23 cellular contexts compared by ENCODE assay signal in genomic region chr17:63361182-63361581, GRCh38.
DNase-seq lines count a peak whose midpoint lies in the region; ATAC-seq and TF ChIP-seq lines count a peak whose summit lies in the region.
"Had no signal": no experiment of that assay in that cellular context is flagged by ENCODE, and none has a peak within 500 bp of the region (broad histone marks: within the 10 kb centered on the region; RNA-seq: fewer than 3 reads in every experiment).

No MANE protein-coding gene starts in this region.

- H3K27ac Mint-ChIP-seq in activated CD8-positive, alpha-beta T cell treated with anti-CD3 and anti-CD28 coated beads, Interleukin-2, amount 10 ng/mL, durations not matched to agents 7 days and 5 days, result no peak overlapping the region
- H3K27ac Mint-ChIP-seq: CD8-positive, alpha-beta memory T cell had no signal

- CTCF ChIA-PET in activated CD8-positive, alpha-beta T cell treated with anti-CD3 and anti-CD28 coated beads, Interleukin-2, amount 10 ng/mL, durations not matched to agents 7 days and 5 days (lab: Charles Lee), result interaction anchor here (1.1 kb wide), 1 partner anchor 46 kb away, joined by 3 read pairs; no protein-coding TSS in a partner anchor

- ATAC-seq in Right ventricle myocardium superior (ENCODE audit: poor library complexity), result peak; percentile 31
- no peak for ATAC-seq in activated CD8-positive, alpha-beta T cell treated with anti-CD3 and anti-CD28 coated beads, Interleukin-2, amount 10 ng/mL, durations not matched to agents 7 days and 5 days
- ATAC-seq: Panc1 had no signal

- in situ Hi-C loops in G401 (cut with HindIII; ENCODE audit: low sequenced_read_pairs), result no loop called here

- TF ChIP-seq CTCF in left ventricle myocardium inferior (IDR thresholded peaks at IDR 0.05; ENCODE audit: borderline replicate concordance) (no peak), thyroid gland (IDR thresholded peaks at IDR 0.05) (no peak)

- H3K9me3 Mint-ChIP-seq in activated CD8-positive, alpha-beta T cell treated with anti-CD3 and anti-CD28 coated beads, Interleukin-2, amount 10 ng/mL, durations not matched to agents 7 days and 5 days (ENCODE audit: insufficient read depth), result peaks cover 4% of the 10 kb centered on the region
- H3K9me3 Mint-ChIP-seq: CD8-positive, alpha-beta memory T cell had no signal

- no peaks in the 10 kb centered on the region for H3K4me1 Mint-ChIP-seq in activated CD8-positive, alpha-beta T cell treated with anti-CD3 and anti-CD28 coated beads, Interleukin-2, amount 10 ng/mL, durations not matched to agents 7 days and 5 days (ENCODE audit: low read depth)
- H3K4me1 Mint-ChIP-seq: CD8-positive, alpha-beta memory T cell had no signal

- peaks cover 4% of the 10 kb centered on the region for H3K36me3 ChIP-seq in left ventricle myocardium inferior
- no peaks in the 10 kb centered on the region for H3K36me3 ChIP-seq in adipocyte (ENCODE audit: control insufficient read depth, insufficient read depth, low read length, severe bottlenecking)
- H3K36me3 ChIP-seq in thyroid gland, result no peaks in the 10 kb centered on the region
- H3K36me3 ChIP-seq: SJCRH30 had no signal

- TF ChIP-seq POLR2A in thyroid gland (IDR thresholded peaks at IDR 0.05), result no peak

- H3K36me3 Mint-ChIP-seq in activated CD8-positive, alpha-beta T cell treated with anti-CD3 and anti-CD28 coated beads, Interleukin-2, amount 10 ng/mL, durations not matched to agents 7 days and 5 days (ENCODE audit: low read depth), result no peaks in the 10 kb centered on the region

- no peak overlapping the region for H3K4me3 ChIP-seq in left ventricle myocardium inferior
- peak overlapping the region; percentile 6 for H3K4me3 ChIP-seq in adipocyte (ENCODE audit: low read length)
- no peak overlapping the region for H3K4me3 ChIP-seq in thyroid gland (replicated peaks in 1 of 3)
- H3K4me3 ChIP-seq: SJCRH30 had no signal

- H3K9ac ChIP-seq in adipocyte (ENCODE audit: low read length), result no peak overlapping the region
- H3K9ac ChIP-seq: KMS-11 had no signal

- intact Hi-C loops in Right ventricle myocardium superior (cut with DNase I), result no loop called here
- intact Hi-C loops in left ventricle myocardium inferior (cut with micrococcal nuclease), result no loop called here
- intact Hi-C loops in thyroid gland (cut with DNase I), result no loop called here

- DNase-seq in Right ventricle myocardium superior (peak; percentile 50), left ventricle myocardium inferior (no peak), adipocyte (ENCODE audit: low read depth) (no peak), islet precursor cell (peak; percentile 56), thyroid gland (peak; percentile 16 to 31), G401 (ENCODE audit: low spot score) (no peak), dermis blood vessel endothelial cell (no peak)
- no peak for DNase-seq in activated CD8-positive, alpha-beta T cell treated with anti-CD3 and anti-CD28 coated beads, Interleukin-2, amount 10 ng/mL, durations not matched to agents 7 days and 5 days
- DNase-seq: ACHN; C1 segment of cervical spinal cord; CD8-positive, alpha-beta memory T cell; GF-D8; IMR-90; NCI-H1417; NCI-H1694 treated with DMSO at 0.1 percent for 48 hours; NCI-H2081 treated with DMSO at 0.1 percent for 48 hours; NCI-H2171 treated with DMSO at 0.1 percent for 48 hours; NCI-H524 treated with DMSO at 0.1 percent for 48 hours; NCI-H82; SJCRH30 had no signal

- peaks cover 9% of the 10 kb centered on the region for H3K4me1 ChIP-seq in left ventricle myocardium inferior
- peaks cover 55% of the 10 kb centered on the region for H3K4me1 ChIP-seq in adipocyte (ENCODE audit: control insufficient read depth, insufficient read depth, low read length)
- peaks cover 0 to 5% of the 10 kb centered on the region in 2 donors for H3K4me1 ChIP-seq in thyroid gland

- POLR2A ChIA-PET in activated CD8-positive, alpha-beta T cell treated with anti-CD3 and anti-CD28 coated beads, Interleukin-2, amount 10 ng/mL, durations not matched to agents 7 days and 5 days (lab: Charles Lee), result no interaction called here

- no peaks in the 10 kb centered on the region for H3K27me3 ChIP-seq in left ventricle myocardium inferior (ENCODE audit: low read depth)
- H3K27me3 ChIP-seq in adipocyte (replicated peaks; ENCODE audit: control insufficient read depth, insufficient read depth, low read length), result no peaks in the 10 kb centered on the region
- H3K27me3 ChIP-seq in thyroid gland, result no peaks in the 10 kb centered on the region
- H3K27me3 ChIP-seq: SJCRH30 had no signal

- 76 to 87% methylated on average over 6 to 7 of the region's 7 CpGs for WGBS in thyroid gland, 2 donors

- H3K9me3 ChIP-seq in left ventricle myocardium inferior (replicated peaks), result no peaks in the 10 kb centered on the region
- H3K9me3 ChIP-seq in adipocyte (ENCODE audit: control insufficient read depth, low read length), result no peaks in the 10 kb centered on the region
- no peaks in the 10 kb centered on the region for H3K9me3 ChIP-seq in thyroid gland
- H3K9me3 ChIP-seq: SJCRH30 had no signal

- H3K27me3 Mint-ChIP-seq in activated CD8-positive, alpha-beta T cell treated with anti-CD3 and anti-CD28 coated beads, Interleukin-2, amount 10 ng/mL, durations not matched to agents 7 days and 5 days (ENCODE audit: low read depth), result peaks cover 3% of the 10 kb centered on the region

- H3K4me3 Mint-ChIP-seq in activated CD8-positive, alpha-beta T cell treated with anti-CD3 and anti-CD28 coated beads, Interleukin-2, amount 10 ng/mL, durations not matched to agents 7 days and 5 days, result no peak overlapping the region
- H3K4me3 Mint-ChIP-seq: CD8-positive, alpha-beta memory T cell had no signal

- H3K27ac ChIP-seq in left ventricle myocardium inferior (replicated peaks) (no peak overlapping the region), thyroid gland (no peak overlapping the region)
- H3K27ac ChIP-seq: 22Rv1, KMS-11, SJCRH30 had no signal

Comparison
In these comparisons a context has a peak if more than half of its experiments do, and no peak if none do; other contexts are left out.
1. DNase-seq: peak in Right ventricle myocardium superior (single experiment), islet precursor cell (single experiment) and thyroid gland (2 of 2); none in left ventricle myocardium inferior (single experiment), adipocyte (single experiment), G401 (single experiment), activated CD8-positive, alpha-beta T cell treated with anti-CD3 and anti-CD28 coated beads, Interleukin-2, amount 10 ng/mL, durations not matched to agents 7 days and 5 days (single experiment) and dermis blood vessel endothelial cell (single experiment).